In the genomic region with DNA sequence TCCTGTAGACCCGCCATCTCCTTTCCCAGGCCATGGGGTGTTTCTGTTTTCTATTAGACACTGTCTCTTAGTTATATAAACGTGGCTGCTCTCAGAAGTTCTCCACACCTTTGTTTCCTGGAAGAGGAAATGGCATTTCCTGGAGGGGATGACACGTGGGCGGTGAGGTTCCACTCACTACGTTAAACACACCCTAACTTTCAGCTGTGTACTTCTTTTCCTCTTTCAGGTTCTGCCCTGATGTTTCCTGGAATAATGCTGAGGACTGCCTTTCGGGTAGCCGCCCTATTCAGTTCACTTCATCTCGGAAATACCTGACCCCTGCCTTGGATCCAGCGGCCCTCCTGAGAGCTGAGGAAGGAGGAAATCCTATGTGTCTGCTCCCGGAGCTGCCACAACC, we compare ENCODE assay signal across 13 cellular contexts. TPM values are rescaled to one million over a fixed set of nuclear protein-coding genes. Genes with fewer than 3 reads are reported as not detected.
DNase-seq lines count a peak whose midpoint lies in the region; ATAC-seq lines count a peak whose summit lies in the region.
"Had no signal": no experiment of that assay in that cellular context is flagged by ENCODE, and none has a peak within 500 bp of the region (broad histone marks: within the 10 kb centered on the region; RNA-seq: fewer than 3 reads in every experiment).

No MANE protein-coding gene starts in this region.

- H3K27ac Mint-ChIP-seq in T-helper 2 cell treated with Interferon-gamma antibody and Interleukin-4, amounts not matched to agents 5 μg/mL and 100 μg/mL, for 36 hours = peak overlapping the region; percentile 88
- H3K27ac Mint-ChIP-seq in activated T-cell treated with anti-CD3 and anti-CD28 coated beads, Interleukin-2, amount 50 U/mL, for 72 hours = peak overlapping the region; percentile 100
- peak overlapping the region; percentile 97 to 98 for H3K27ac Mint-ChIP-seq in natural killer cell treated with Interleukin-12 subunit alpha and Interleukin-12 subunit beta and Interleukin-15 and Interleukin-18, amount 100 ng/mL, for 72 hours

- peaks cover 72% of the 10 kb centered on the region for H3K36me3 Mint-ChIP-seq in T-helper 2 cell treated with Interferon-gamma antibody and Interleukin-4, amounts not matched to agents 5 μg/mL and 100 μg/mL, for 36 hours (ENCODE audit: low read depth)
- H3K36me3 Mint-ChIP-seq in activated T-cell treated with anti-CD3 and anti-CD28 coated beads, Interleukin-2, amount 50 U/mL, for 72 hours (ENCODE audit: insufficient read depth in 2 of 2) = peaks cover 13 to 30% of the 10 kb centered on the region in 2 donors
- peaks cover 41% of the 10 kb centered on the region for H3K36me3 Mint-ChIP-seq in natural killer cell treated with Interleukin-12 subunit alpha and Interleukin-12 subunit beta and Interleukin-15 and Interleukin-18, amount 100 ng/mL, for 72 hours

- H3K4me1 Mint-ChIP-seq in T-helper 2 cell treated with Interferon-gamma antibody and Interleukin-4, amounts not matched to agents 5 μg/mL and 100 μg/mL, for 36 hours (ENCODE audit: low read depth) = peaks cover 61% of the 10 kb centered on the region
- peaks cover 70% of the 10 kb centered on the region for H3K4me1 Mint-ChIP-seq in activated T-cell treated with anti-CD3 and anti-CD28 coated beads, Interleukin-2, amount 50 U/mL, for 72 hours (ENCODE audit: low read depth)
- peaks cover 59 to 65% of the 10 kb centered on the region in 2 donors for H3K4me1 Mint-ChIP-seq in natural killer cell treated with Interleukin-12 subunit alpha and Interleukin-12 subunit beta and Interleukin-15 and Interleukin-18, amount 100 ng/mL, for 72 hours (ENCODE audit: low read depth in 2 of 2)

- no peaks in the 10 kb centered on the region for H3K27me3 Mint-ChIP-seq in T-helper 2 cell treated with Interferon-gamma antibody and Interleukin-4, amounts not matched to agents 5 μg/mL and 100 μg/mL, for 36 hours (ENCODE audit: low read depth)
- H3K27me3 Mint-ChIP-seq in activated T-cell treated with anti-CD3 and anti-CD28 coated beads, Interleukin-2, amount 50 U/mL, for 72 hours (ENCODE audit: low read depth) = no peaks in the 10 kb centered on the region
- H3K27me3 Mint-ChIP-seq in natural killer cell treated with Interleukin-12 subunit alpha and Interleukin-12 subunit beta and Interleukin-15 and Interleukin-18, amount 100 ng/mL, for 72 hours = no peaks in the 10 kb centered on the region

- peak; percentile 14 to 28 for ATAC-seq in activated T-cell treated with anti-CD3 and anti-CD28 coated beads, Interleukin-2, amount 50 U/mL, for 72 hours (replicated peaks in 1 of 2)
- ATAC-seq in natural killer cell treated with Interleukin-12 subunit alpha and Interleukin-12 subunit beta and Interleukin-15 and Interleukin-18, amount 100 ng/mL, for 72 hours = peak; percentile 57 to 61
- ATAC-seq in GM21576 (IDR thresholded peaks at IDR 0.05; ENCODE audit: unreplicated experiment) (no peak), HG03469 (IDR thresholded peaks at IDR 0.05; ENCODE audit: unreplicated experiment) (no peak), GM21528 (IDR thresholded peaks at IDR 0.05; ENCODE audit: low FRiP score, unreplicated experiment) (no peak)

- H3K4me3 Mint-ChIP-seq in T-helper 2 cell treated with Interferon-gamma antibody and Interleukin-4, amounts not matched to agents 5 μg/mL and 100 μg/mL, for 36 hours = peak overlapping the region; percentile 93
- H3K4me3 Mint-ChIP-seq in activated T-cell treated with anti-CD3 and anti-CD28 coated beads, Interleukin-2, amount 50 U/mL, for 72 hours = peak overlapping the region; percentile 92 to 98
- peak overlapping the region; percentile 94 for H3K4me3 Mint-ChIP-seq in natural killer cell treated with Interleukin-12 subunit alpha and Interleukin-12 subunit beta and Interleukin-15 and Interleukin-18, amount 100 ng/mL, for 72 hours

- H3K9me3 Mint-ChIP-seq in T-helper 2 cell treated with Interferon-gamma antibody and Interleukin-4, amounts not matched to agents 5 μg/mL and 100 μg/mL, for 36 hours = no peaks in the 10 kb centered on the region
- no peaks in the 10 kb centered on the region for H3K9me3 Mint-ChIP-seq in activated T-cell treated with anti-CD3 and anti-CD28 coated beads, Interleukin-2, amount 50 U/mL, for 72 hours
- peaks cover 2% of the 10 kb centered on the region for H3K9me3 Mint-ChIP-seq in natural killer cell treated with Interleukin-12 subunit alpha and Interleukin-12 subunit beta and Interleukin-15 and Interleukin-18, amount 100 ng/mL, for 72 hours

- DNase-seq in T-helper 2 cell treated with Interferon-gamma antibody and Interleukin-4, amounts not matched to agents 5 μg/mL and 100 μg/mL, for 36 hours (ENCODE audit: low spot score) = peak; percentile 75
- peak; percentile 75 to 78 for DNase-seq in activated T-cell treated with anti-CD3 and anti-CD28 coated beads, Interleukin-2, amount 50 U/mL, for 72 hours
- DNase-seq in natural killer cell treated with Interleukin-12 subunit alpha and Interleukin-12 subunit beta and Interleukin-15 and Interleukin-18, amount 100 ng/mL, for 72 hours (ENCODE audit: low spot score) = peak; percentile 87
- DNase-seq in stimulated activated CD8-positive, alpha-beta memory T cell treated with anti-CD3 and anti-CD28 coated beads, Interleukin-7, amount 100 ng/mL, for 4 hours (ENCODE audit: low read depth in 2 of 2) = peak; percentile 82 to 93
- no peak for DNase-seq in dermis blood vessel endothelial cell
- DNase-seq: glutamatergic neuron, IMR-90, mammary epithelial cell, NCI-H226, retina had no signal

RNA-seq across cellular contexts. Expression of a gene that starts 3.4 kb away (rescaled TPM):
- total RNA-seq in activated T-cell treated with anti-CD3 and anti-CD28 coated beads, Interleukin-2, amount 50 U/mL, for 72 hours = 10 to 100 TPM; 42.9 to 49.2 TPM
- total RNA-seq in natural killer cell treated with Interleukin-12 subunit alpha and Interleukin-12 subunit beta and Interleukin-15 and Interleukin-18, amount 100 ng/mL, for 72 hours = 10 to 100 TPM; 55.3 to 79.0 TPM
- total RNA-seq in dermis blood vessel endothelial cell = 0.17 and 0.84 TPM in 2 replicates

Comparison
In these comparisons a context has a peak if more than half of its experiments do, and no peak if none do; other contexts are left out.
1. ATAC-seq: peak in activated T-cell treated with anti-CD3 and anti-CD28 coated beads, Interleukin-2, amount 50 U/mL, for 72 hours (2 of 2) and natural killer cell treated with Interleukin-12 subunit alpha and Interleukin-12 subunit beta and Interleukin-15 and Interleukin-18, amount 100 ng/mL, for 72 hours (2 of 2); none in GM21576 (single experiment), HG03469 (single experiment) and GM21528 (single experiment).
2. RNA of a gene that starts 3.4 kb away (total RNA-seq): 55.3 to 79.0 TPM in natural killer cell treated with Interleukin-12 subunit alpha and Interleukin-12 subunit beta and Interleukin-15 and Interleukin-18, amount 100 ng/mL, for 72 hours and 42.9 to 49.2 TPM in activated T-cell treated with anti-CD3 and anti-CD28 coated beads, Interleukin-2, amount 50 U/mL, for 72 hours; 0.17 to 0.84 TPM in dermis blood vessel endothelial cell; every median in the first group is over 10 times any median in the second.
3. Peak in every context shown above with its lines, with median percentiles within 50 percentile points of each other: H3K27ac Mint-ChIP-seq and H3K4me3 Mint-ChIP-seq.